Comparison of ENCODE assay signal across 8 cellular contexts in genomic region chr12:124568431-124569374, GRCh38. TPM values are rescaled to one million over a fixed set of nuclear protein-coding genes. Genes with fewer than 3 reads are reported as not detected.
DNase-seq lines count a peak whose midpoint lies in the region; FAIRE-seq and TF ChIP-seq lines count a peak whose summit lies in the region.

No MANE protein-coding gene starts in this region.

- H2AFZ ChIP-seq in SK-N-SH (ENCODE audit: low read depth): no peak overlapping the region

- H3K9me3 ChIP-seq in SK-N-SH: no peaks in the 10 kb centered on the region

- CTCF ChIA-PET in activated naive CD4-positive, alpha-beta T cell treated with anti-CD3 and anti-CD28 coated beads for 36 hours (lab: Charles Lee): interaction anchor here (0.6 to 1.7 kb wide), 6 partner anchors 12 to 218 kb away, joined by 3 to 6 read pairs (median 3); no protein-coding TSS in a partner anchor
- CTCF ChIA-PET in SK-N-SH (lab: Yijun Ruan, JAX): interaction anchor here (0.6 to 1.3 kb wide), 4 partner anchors 12 to 182 kb away, joined by 3 read pairs; no protein-coding TSS in a partner anchor

- H3K4me1 ChIP-seq in SK-N-SH (ENCODE audit: control insufficient read depth in 1 of 2, insufficient read depth in 2 of 2, low read depth in 1 of 2, low read length in 1 of 2): peaks cover 14 to 39% of the 10 kb centered on the region in 2 experiments

- TF ChIP-seq RAD21 in SK-N-SH (IDR thresholded peaks at IDR 0.05; ENCODE audit: low read length): peak; percentile 60

- DNase-seq in activated naive CD4-positive, alpha-beta T cell treated with anti-CD3 and anti-CD28 coated beads for 36 hours: peak; percentile 60
- no peak for DNase-seq in activated naive CD4-positive, alpha-beta T cell treated with Interleukin-2 at 50 U/mL for 16 hours
- DNase-seq in SK-N-SH (peak; percentile 78), medulla oblongata (ENCODE audit: extremely low spot score) (peak; percentile 85), superior temporal gyrus (ENCODE audit: extremely low spot score) (peak; percentile 76), T-helper 9 cell (no peak)

- H3K27ac Mint-ChIP-seq in activated naive CD4-positive, alpha-beta T cell treated with anti-CD3 and anti-CD28 coated beads for 36 hours: no peak overlapping the region
- peak overlapping the region; percentile 78 to 94 (median 91) for H3K27ac Mint-ChIP-seq in IgD-negative memory B cell

- H3K9me3 Mint-ChIP-seq in activated naive CD4-positive, alpha-beta T cell treated with anti-CD3 and anti-CD28 coated beads for 36 hours: no peaks in the 10 kb centered on the region
- H3K9me3 Mint-ChIP-seq in IgD-negative memory B cell: no peaks in the 10 kb centered on the region

- H4K20me1 ChIP-seq in SK-N-SH (ENCODE audit: insufficient read depth): peaks cover 26% of the 10 kb centered on the region

- POLR2A ChIA-PET in SK-N-SH (lab: Yijun Ruan, JAX): interaction anchor here (0.8 to 1.0 kb wide), 2 partner anchors 23 to 25 kb away, joined by 4 read pairs; no protein-coding TSS in a partner anchor

- H3K27ac ChIP-seq in SK-N-SH (ENCODE audit: low read depth in 2 of 2, low read length in 1 of 2): peak overlapping the region; percentile 70 to 98; a peak in 3 of 4 replicates

- no peaks in the 10 kb centered on the region for H3K36me3 Mint-ChIP-seq in activated naive CD4-positive, alpha-beta T cell treated with anti-CD3 and anti-CD28 coated beads for 36 hours (ENCODE audit: low read depth)
- no peaks in the 10 kb centered on the region for H3K36me3 Mint-ChIP-seq in IgD-negative memory B cell

- peaks cover 27% of the 10 kb centered on the region for H3K4me1 Mint-ChIP-seq in activated naive CD4-positive, alpha-beta T cell treated with anti-CD3 and anti-CD28 coated beads for 36 hours (ENCODE audit: low read depth)
- peaks cover 13 to 18% (median 15%) of the 10 kb centered on the region in 3 donors for H3K4me1 Mint-ChIP-seq in IgD-negative memory B cell

- intact Hi-C loops in activated naive CD4-positive, alpha-beta T cell treated with anti-CD3 and anti-CD28 coated beads for 36 hours (cut with micrococcal nuclease): loop anchor here (1.0 to 10.0 kb wide), 12 partner anchors 41 to 856 kb away; partner anchors contain the start of gene ATP6V0A2

- no peaks in the 10 kb centered on the region for H3K9me2 ChIP-seq in SK-N-SH

- WGBS in SK-N-SH (ENCODE audit: low lambda C conversion rate): 62% methylated on average over 18 of the region's 28 CpGs

- H3K36me3 ChIP-seq in SK-N-SH (replicated peaks in 1 of 2; ENCODE audit: control insufficient read depth in 1 of 2, insufficient read depth in 2 of 2, low read length in 1 of 2): no peaks in the 10 kb centered on the region

- no peak overlapping the region for H3K9ac ChIP-seq in SK-N-SH

- H3K27me3 ChIP-seq in SK-N-SH (ENCODE audit: insufficient read depth): no peaks in the 10 kb centered on the region

- peak overlapping the region; percentile 80 for H3K4me3 Mint-ChIP-seq in activated naive CD4-positive, alpha-beta T cell treated with anti-CD3 and anti-CD28 coated beads for 36 hours
- peak overlapping the region; percentile 85 to 93 (median 90) for H3K4me3 Mint-ChIP-seq in IgD-negative memory B cell

- H3K4me3 ChIP-seq in SK-N-SH (ENCODE audit: low read depth in 2 of 2, low read length in 1 of 2): no peak overlapping the region; a peak in 1 of 4 replicates

- TF ChIP-seq EP300 in SK-N-SH (IDR thresholded peaks at IDR 0.05; ENCODE audit: borderline replicate concordance in 1 of 2, low read depth in 1 of 2, low read length in 1 of 2): no peak

- H3F3A ChIP-seq in SK-N-SH (replicated peaks; ENCODE audit: insufficient read depth): peaks cover under 1% of the 10 kb centered on the region

- H3K27me3 Mint-ChIP-seq in activated naive CD4-positive, alpha-beta T cell treated with anti-CD3 and anti-CD28 coated beads for 36 hours (ENCODE audit: low read depth): no peaks in the 10 kb centered on the region
- H3K27me3 Mint-ChIP-seq in IgD-negative memory B cell: no peaks in the 10 kb centered on the region

- peak; percentile 55 for TF ChIP-seq CTCF in SK-N-SH (IDR thresholded peaks at IDR 0.05)

- H3K79me2 ChIP-seq in SK-N-SH (ENCODE audit: insufficient read depth): peaks cover 32% of the 10 kb centered on the region

- peak; percentile 63 for FAIRE-seq in endometrium (lab: Jason Lieb, UNC)

- H3K4me2 ChIP-seq in SK-N-SH: peak overlapping the region; percentile 90; the same call in 1 of the 2 replicates

TF ChIP-seq in SK-N-SH, 30 proteins besides CTCF, POLR2A, EP300 and RAD21:
- TF ChIP-seq RCOR1 (IDR thresholded peaks at IDR 0.05; ENCODE audit: low read length) (0 out of 2 replicates have a peak, but pooled peaks have one; percentile 9), TCF12 (IDR thresholded peaks at IDR 0.05) (peak; percentile 57; the same call in 1 of the 2 replicates), MEF2A (IDR thresholded peaks at IDR 0.05; ENCODE audit: borderline replicate concordance, low read depth) (no peak), SMC3 (IDR thresholded peaks at IDR 0.05; ENCODE audit: low read depth, low read length) (peak; percentile 56)
TF ChIP-seq in SK-N-SH: peak in this region for 3.

RNA-seq across cellular contexts. Expression of gene NCOR2, which starts 1.3 kb away (rescaled TPM):
- 100 to 1,000 TPM; 102 TPM for total RNA-seq in activated naive CD4-positive, alpha-beta T cell treated with anti-CD3 and anti-CD28 coated beads for 36 hours
- polyA plus RNA-seq in IgD-negative memory B cell: 9.9 TPM
- 9.1 and 19.0 TPM in 2 replicates for polyA plus RNA-seq in SK-N-SH (2012; rRNA removed)
- 14.3 and 16.0 TPM in 2 replicates for polyA plus RNA-seq in SK-N-SH (2012; cell fraction: cytosol; rRNA removed)
- 61.3 and 99.7 TPM in 2 replicates for polyA plus RNA-seq in SK-N-SH (2012; cell fraction: nucleus; rRNA removed)

Comparison
In these comparisons a context has a peak if more than half of its experiments do, and no peak if none do; other contexts are left out.
1. DNase-seq: peak in activated naive CD4-positive, alpha-beta T cell treated with anti-CD3 and anti-CD28 coated beads for 36 hours (single experiment), SK-N-SH (single experiment), medulla oblongata (single experiment) and superior temporal gyrus (single experiment); none in activated naive CD4-positive, alpha-beta T cell treated with Interleukin-2 at 50 U/mL for 16 hours (single experiment) and T-helper 9 cell (single experiment).